In genomic region chrX:96566856-96567255, GRCh38 we compare ENCODE assay signal across 28 cellular contexts.
"Had no signal": no experiment of that assay in that cellular context is flagged by ENCODE, and none has a peak within 500 bp of the region (broad histone marks: within the 10 kb centered on the region; RNA-seq: fewer than 3 reads in every experiment).

No MANE protein-coding gene starts in this region.

- H3K4me1 ChIP-seq: left lung, lower lobe of right lung, prostate gland, upper lobe of right lung had no signal

- H3K27ac ChIP-seq: left lung, lower lobe of right lung, prostate gland, skin epidermis, suprapubic skin, thoracic aorta, tibial artery, upper lobe of right lung had no signal

- H3K4me3 ChIP-seq: left lung, lower lobe of right lung, prostate gland, skin epidermis, suprapubic skin, thoracic aorta, tibial artery, upper lobe of right lung had no signal

- ATAC-seq: left colon; left lung; lower lobe of right lung; naive thymus-derived CD8-positive, alpha-beta T cell; right cardiac atrium; sciatic nerve; stimulated activated effector memory CD8-positive, alpha-beta T cell treated with anti-CD3 and anti-CD28 coated beads, Interleukin-12 subunit alpha, Interleukin-12 subunit beta, amount 100 ng/mL, for 72 hours; upper lobe of right lung had no signal

- FAIRE-seq: islet of Langerhans, urothelium cell line had no signal

- H3K36me3 ChIP-seq: left lung, lower lobe of right lung, prostate gland, suprapubic skin, thoracic aorta, tibial artery, upper lobe of right lung had no signal

- H3K27me3 ChIP-seq: left lung, suprapubic skin, tibial artery, upper lobe of right lung had no signal

- H3K9me3 ChIP-seq: left lung, lower lobe of right lung, prostate gland, suprapubic skin, thoracic aorta, tibial artery, upper lobe of right lung had no signal

- DNase-seq: hypothalamus; immature natural killer cell; kidney; left colon; left lung; lower lobe of right lung; mammary epithelial cell; mesenchymal stem cell; naive thymus-derived CD8-positive, alpha-beta T cell; nucleus accumbens; posterior cingulate gyrus; retina; right cardiac atrium; stimulated activated CD4-positive, alpha-beta T cell treated with anti-CD3 and anti-CD28 coated beads, Interleukin-12 subunit alpha, Interleukin-12 subunit beta, amount 100 ng/mL, for 4 hours; stimulated activated CD4-positive, alpha-beta T cell treated with anti-CD3 and anti-CD28 coated beads, Interleukin-15, amount 100 ng/mL, for 24 hours; stimulated activated CD4-positive, alpha-beta T cell treated with anti-CD3 and anti-CD28 coated beads, Interleukin-4, amount 100 ng/mL, for 24 hours; stimulated activated naive CD4-positive, alpha-beta T cell; tibial artery; trophoblast cell; upper lobe of right lung had no signal
